Comparison of ENCODE assay signal across 19 cellular contexts in genomic region chr2:233546774-233547173, GRCh38. TPM values are rescaled to one million over a fixed set of nuclear protein-coding genes. Genes with fewer than 3 reads are reported as not detected.
DNase-seq lines count a peak whose midpoint lies in the region; ATAC-seq and TF ChIP-seq lines count a peak whose summit lies in the region.
"Had no signal": no experiment of that assay in that cellular context is flagged by ENCODE, and none has a peak within 500 bp of the region (broad histone marks: within the 10 kb centered on the region; RNA-seq: fewer than 3 reads in every experiment).

No MANE protein-coding gene starts in this region.

- intact Hi-C loops in Right ventricle myocardium superior (cut with DNase I), result no loop called here
- intact Hi-C loops in lower lobe of right lung (cut with DNase I), result no loop called here
- intact Hi-C loops in thyroid gland (cut with DNase I), result no loop called here

- no peak overlapping the region for H3K4me3 ChIP-seq in right atrium auricular region
- H3K4me3 ChIP-seq in lower lobe of right lung, result no peak overlapping the region
- H3K4me3 ChIP-seq in thyroid gland (replicated peaks in 1 of 3), result no peak overlapping the region
- H3K4me3 ChIP-seq in coronary artery, result no peak overlapping the region
- H3K4me3 ChIP-seq: K562, MG63, SK-N-MC had no signal

- DNase-seq in Right ventricle myocardium superior (peak; percentile 37), right atrium auricular region (ENCODE audit: low spot score) (no peak), cerebellar nuclear complex (lab: John Stamatoyannopoulos, UW) (peak; percentile 22 to 77), lower lobe of right lung (no peak), thyroid gland (no peak), NCI-H187 (lab: John Stamatoyannopoulos, UW) (no peak), coronary artery (ENCODE audit: low spot score) (no peak), NCI-H1930 (lab: John Stamatoyannopoulos, UW) (no peak)
- DNase-seq: DND-41, H7, MG63, NCI-H1092, NCI-H1436, NCI-H2029 treated with DMSO at 0.1 percent for 48 hours, NCI-H226, NCI-H526, SHP77 treated with DMSO at 0.1 percent for 48 hours had no signal

- TF ChIP-seq POLR2A in thyroid gland (IDR thresholded peaks at IDR 0.05), result no peak

- ATAC-seq in Right ventricle myocardium superior (ENCODE audit: poor library complexity), result peak; percentile 85
- peak; percentile 63 to 86 for ATAC-seq in lower lobe of right lung
- ATAC-seq: K562 had no signal

- H3K27ac ChIP-seq in right atrium auricular region (no peak overlapping the region), lower lobe of right lung (no peak overlapping the region), thyroid gland (peak overlapping the region in 2 of 3 donors; percentile 20 to 66), coronary artery (no peak overlapping the region)
- H3K27ac ChIP-seq: SK-N-MC had no signal

- H3K9me3 ChIP-seq in right atrium auricular region (no peaks in the 10 kb centered on the region), lower lobe of right lung (no peaks in the 10 kb centered on the region), thyroid gland (no peaks in the 10 kb centered on the region)
- H3K9me3 ChIP-seq: MG63 had no signal

- H3K4me1 ChIP-seq in right atrium auricular region, result no peaks in the 10 kb centered on the region
- no peaks in the 10 kb centered on the region for H3K4me1 ChIP-seq in lower lobe of right lung
- peaks cover 0 to 22% of the 10 kb centered on the region in 2 donors for H3K4me1 ChIP-seq in thyroid gland

- TF ChIP-seq CTCF in right atrium auricular region (IDR thresholded peaks at IDR 0.05) (no peak), lower lobe of right lung (IDR thresholded peaks at IDR 0.05) (no peak), thyroid gland (IDR thresholded peaks at IDR 0.05) (no peak), coronary artery (IDR thresholded peaks at IDR 0.05) (no peak)

- H3K36me3 ChIP-seq in right atrium auricular region (peaks cover 44% of the 10 kb centered on the region), lower lobe of right lung (peaks cover 67% of the 10 kb centered on the region), thyroid gland (no peaks in the 10 kb centered on the region)

- WGBS in thyroid gland, 2 donors, result 92 to 95% methylated on average over 4 of the region's 4 CpGs

- H3K27me3 ChIP-seq in right atrium auricular region, result no peaks in the 10 kb centered on the region
- H3K27me3 ChIP-seq in lower lobe of right lung (ENCODE audit: low read depth), result no peaks in the 10 kb centered on the region
- no peaks in the 10 kb centered on the region for H3K27me3 ChIP-seq in thyroid gland
- H3K27me3 ChIP-seq: MG63 had no signal

RNA-seq across cellular contexts. Expression of gene USP40, which starts 19.8 kb away (rescaled TPM):
- total RNA-seq in Right ventricle myocardium superior, result 18.0 TPM
- 10 to 100 TPM; 11.6 to 12.5 TPM for total RNA-seq in right atrium auricular region
- total RNA-seq in lower lobe of right lung, result 45.4 TPM
- 10 to 100 TPM; 70.7 to 99.0 (median 85.7) TPM for total RNA-seq in thyroid gland

Comparison
In these comparisons a context has a peak if more than half of its experiments do, and no peak if none do; other contexts are left out.
1. DNase-seq: peak in Right ventricle myocardium superior (single experiment) and cerebellar nuclear complex (2 of 2); none in right atrium auricular region (single experiment), lower lobe of right lung (single experiment), thyroid gland (0 of 2), NCI-H187 (0 of 2), coronary artery (single experiment) and NCI-H1930 (0 of 2).
2. H3K27ac ChIP-seq: peak in thyroid gland (2 of 3); none in right atrium auricular region (0 of 2), lower lobe of right lung (single experiment) and coronary artery (0 of 2).